ENCODE assay signal across 1 cellular context in the genomic region with DNA sequence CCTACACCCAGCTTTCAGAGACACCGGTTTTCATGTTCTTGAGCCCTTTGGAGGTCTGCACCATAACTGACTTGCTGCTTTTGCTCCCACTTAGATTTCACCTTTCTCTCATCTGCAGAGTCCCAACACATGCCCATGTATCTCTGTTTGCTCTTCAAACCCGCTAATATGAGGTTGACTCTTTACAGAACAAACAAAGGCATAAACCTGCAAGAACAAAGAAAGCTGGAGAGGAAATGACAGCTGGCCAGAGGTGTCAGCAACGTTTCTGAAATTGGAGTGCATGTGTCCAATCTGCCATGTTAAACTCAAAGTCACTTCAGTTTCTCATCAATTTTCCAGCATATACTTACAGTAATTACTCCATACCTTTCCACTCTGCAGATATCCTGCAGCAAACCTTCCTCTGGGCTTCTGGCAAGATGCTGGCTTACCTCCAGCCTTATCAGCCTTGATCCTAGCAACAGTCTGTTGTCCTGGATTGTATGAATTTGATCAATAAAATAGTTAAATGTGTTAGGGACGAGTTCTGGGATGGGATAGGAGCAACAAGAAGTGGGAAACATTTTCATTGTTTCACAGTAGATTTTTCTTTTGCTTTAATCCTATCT.
TF ChIP-seq lines count a peak whose summit lies in the region.

No MANE protein-coding gene starts in this region.

TF ChIP-seq in GM23338, 12 proteins besides CTCF, POLR2A, EP300 and RAD21:
- TF ChIP-seq, protein P1, sequence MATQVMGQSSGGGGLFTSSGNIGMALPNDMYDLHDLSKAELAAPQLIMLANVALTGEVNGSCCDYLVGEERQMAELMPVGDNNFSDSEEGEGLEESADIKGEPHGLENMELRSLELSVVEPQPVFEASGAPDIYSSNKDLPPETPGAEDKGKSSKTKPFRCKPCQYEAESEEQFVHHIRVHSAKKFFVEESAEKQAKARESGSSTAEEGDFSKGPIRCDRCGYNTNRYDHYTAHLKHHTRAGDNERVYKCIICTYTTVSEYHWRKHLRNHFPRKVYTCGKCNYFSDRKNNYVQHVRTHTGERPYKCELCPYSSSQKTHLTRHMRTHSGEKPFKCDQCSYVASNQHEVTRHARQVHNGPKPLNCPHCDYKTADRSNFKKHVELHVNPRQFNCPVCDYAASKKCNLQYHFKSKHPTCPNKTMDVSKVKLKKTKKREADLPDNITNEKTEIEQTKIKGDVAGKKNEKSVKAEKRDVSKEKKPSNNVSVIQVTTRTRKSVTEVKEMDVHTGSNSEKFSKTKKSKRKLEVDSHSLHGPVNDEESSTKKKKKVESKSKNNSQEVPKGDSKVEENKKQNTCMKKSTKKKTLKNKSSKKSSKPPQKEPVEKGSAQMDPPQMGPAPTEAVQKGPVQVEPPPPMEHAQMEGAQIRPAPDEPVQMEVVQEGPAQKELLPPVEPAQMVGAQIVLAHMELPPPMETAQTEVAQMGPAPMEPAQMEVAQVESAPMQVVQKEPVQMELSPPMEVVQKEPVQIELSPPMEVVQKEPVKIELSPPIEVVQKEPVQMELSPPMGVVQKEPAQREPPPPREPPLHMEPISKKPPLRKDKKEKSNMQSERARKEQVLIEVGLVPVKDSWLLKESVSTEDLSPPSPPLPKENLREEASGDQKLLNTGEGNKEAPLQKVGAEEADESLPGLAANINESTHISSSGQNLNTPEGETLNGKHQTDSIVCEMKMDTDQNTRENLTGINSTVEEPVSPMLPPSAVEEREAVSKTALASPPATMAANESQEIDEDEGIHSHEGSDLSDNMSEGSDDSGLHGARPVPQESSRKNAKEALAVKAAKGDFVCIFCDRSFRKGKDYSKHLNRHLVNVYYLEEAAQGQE (IDR thresholded peaks at IDR 0.05; ENCODE audit: unreplicated experiment) = no peak
- TF ChIP-seq EZH2phosphoT487 (IDR thresholded peaks at IDR 0.05; ENCODE audit: unreplicated experiment) (no peak), EZH2 (IDR thresholded peaks at IDR 0.05; ENCODE audit: low read depth, unreplicated experiment) (no peak), ZNF114 (CRISPR knock-in tag; IDR thresholded peaks at IDR 0.05) (no peak), NANOG (IDR thresholded peaks at IDR 0.05; ENCODE audit: borderline replicate concordance) (no peak), POLR2AphosphoS5 (IDR thresholded peaks at IDR 0.05; ENCODE audit: low read depth) (no peak), ZNF331 (CRISPR knock-in tag; IDR thresholded peaks at IDR 0.05; ENCODE audit: low read depth) (no peak), JUNB (IDR thresholded peaks at IDR 0.05; ENCODE audit: unreplicated experiment) (no peak), STAT1 (IDR thresholded peaks at IDR 0.05; ENCODE audit: unreplicated experiment) (no peak), CREB1 (CRISPR knock-in tag; IDR thresholded peaks at IDR 0.05; ENCODE audit: low read depth) (no peak)
- TF ChIP-seq, protein P2, sequence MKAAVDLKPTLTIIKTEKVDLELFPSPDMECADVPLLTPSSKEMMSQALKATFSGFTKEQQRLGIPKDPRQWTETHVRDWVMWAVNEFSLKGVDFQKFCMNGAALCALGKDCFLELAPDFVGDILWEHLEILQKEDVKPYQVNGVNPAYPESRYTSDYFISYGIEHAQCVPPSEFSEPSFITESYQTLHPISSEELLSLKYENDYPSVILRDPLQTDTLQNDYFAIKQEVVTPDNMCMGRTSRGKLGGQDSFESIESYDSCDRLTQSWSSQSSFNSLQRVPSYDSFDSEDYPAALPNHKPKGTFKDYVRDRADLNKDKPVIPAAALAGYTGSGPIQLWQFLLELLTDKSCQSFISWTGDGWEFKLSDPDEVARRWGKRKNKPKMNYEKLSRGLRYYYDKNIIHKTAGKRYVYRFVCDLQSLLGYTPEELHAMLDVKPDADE (IDR thresholded peaks at IDR 0.05) = no peak
- TF ChIP-seq, protein P3, sequence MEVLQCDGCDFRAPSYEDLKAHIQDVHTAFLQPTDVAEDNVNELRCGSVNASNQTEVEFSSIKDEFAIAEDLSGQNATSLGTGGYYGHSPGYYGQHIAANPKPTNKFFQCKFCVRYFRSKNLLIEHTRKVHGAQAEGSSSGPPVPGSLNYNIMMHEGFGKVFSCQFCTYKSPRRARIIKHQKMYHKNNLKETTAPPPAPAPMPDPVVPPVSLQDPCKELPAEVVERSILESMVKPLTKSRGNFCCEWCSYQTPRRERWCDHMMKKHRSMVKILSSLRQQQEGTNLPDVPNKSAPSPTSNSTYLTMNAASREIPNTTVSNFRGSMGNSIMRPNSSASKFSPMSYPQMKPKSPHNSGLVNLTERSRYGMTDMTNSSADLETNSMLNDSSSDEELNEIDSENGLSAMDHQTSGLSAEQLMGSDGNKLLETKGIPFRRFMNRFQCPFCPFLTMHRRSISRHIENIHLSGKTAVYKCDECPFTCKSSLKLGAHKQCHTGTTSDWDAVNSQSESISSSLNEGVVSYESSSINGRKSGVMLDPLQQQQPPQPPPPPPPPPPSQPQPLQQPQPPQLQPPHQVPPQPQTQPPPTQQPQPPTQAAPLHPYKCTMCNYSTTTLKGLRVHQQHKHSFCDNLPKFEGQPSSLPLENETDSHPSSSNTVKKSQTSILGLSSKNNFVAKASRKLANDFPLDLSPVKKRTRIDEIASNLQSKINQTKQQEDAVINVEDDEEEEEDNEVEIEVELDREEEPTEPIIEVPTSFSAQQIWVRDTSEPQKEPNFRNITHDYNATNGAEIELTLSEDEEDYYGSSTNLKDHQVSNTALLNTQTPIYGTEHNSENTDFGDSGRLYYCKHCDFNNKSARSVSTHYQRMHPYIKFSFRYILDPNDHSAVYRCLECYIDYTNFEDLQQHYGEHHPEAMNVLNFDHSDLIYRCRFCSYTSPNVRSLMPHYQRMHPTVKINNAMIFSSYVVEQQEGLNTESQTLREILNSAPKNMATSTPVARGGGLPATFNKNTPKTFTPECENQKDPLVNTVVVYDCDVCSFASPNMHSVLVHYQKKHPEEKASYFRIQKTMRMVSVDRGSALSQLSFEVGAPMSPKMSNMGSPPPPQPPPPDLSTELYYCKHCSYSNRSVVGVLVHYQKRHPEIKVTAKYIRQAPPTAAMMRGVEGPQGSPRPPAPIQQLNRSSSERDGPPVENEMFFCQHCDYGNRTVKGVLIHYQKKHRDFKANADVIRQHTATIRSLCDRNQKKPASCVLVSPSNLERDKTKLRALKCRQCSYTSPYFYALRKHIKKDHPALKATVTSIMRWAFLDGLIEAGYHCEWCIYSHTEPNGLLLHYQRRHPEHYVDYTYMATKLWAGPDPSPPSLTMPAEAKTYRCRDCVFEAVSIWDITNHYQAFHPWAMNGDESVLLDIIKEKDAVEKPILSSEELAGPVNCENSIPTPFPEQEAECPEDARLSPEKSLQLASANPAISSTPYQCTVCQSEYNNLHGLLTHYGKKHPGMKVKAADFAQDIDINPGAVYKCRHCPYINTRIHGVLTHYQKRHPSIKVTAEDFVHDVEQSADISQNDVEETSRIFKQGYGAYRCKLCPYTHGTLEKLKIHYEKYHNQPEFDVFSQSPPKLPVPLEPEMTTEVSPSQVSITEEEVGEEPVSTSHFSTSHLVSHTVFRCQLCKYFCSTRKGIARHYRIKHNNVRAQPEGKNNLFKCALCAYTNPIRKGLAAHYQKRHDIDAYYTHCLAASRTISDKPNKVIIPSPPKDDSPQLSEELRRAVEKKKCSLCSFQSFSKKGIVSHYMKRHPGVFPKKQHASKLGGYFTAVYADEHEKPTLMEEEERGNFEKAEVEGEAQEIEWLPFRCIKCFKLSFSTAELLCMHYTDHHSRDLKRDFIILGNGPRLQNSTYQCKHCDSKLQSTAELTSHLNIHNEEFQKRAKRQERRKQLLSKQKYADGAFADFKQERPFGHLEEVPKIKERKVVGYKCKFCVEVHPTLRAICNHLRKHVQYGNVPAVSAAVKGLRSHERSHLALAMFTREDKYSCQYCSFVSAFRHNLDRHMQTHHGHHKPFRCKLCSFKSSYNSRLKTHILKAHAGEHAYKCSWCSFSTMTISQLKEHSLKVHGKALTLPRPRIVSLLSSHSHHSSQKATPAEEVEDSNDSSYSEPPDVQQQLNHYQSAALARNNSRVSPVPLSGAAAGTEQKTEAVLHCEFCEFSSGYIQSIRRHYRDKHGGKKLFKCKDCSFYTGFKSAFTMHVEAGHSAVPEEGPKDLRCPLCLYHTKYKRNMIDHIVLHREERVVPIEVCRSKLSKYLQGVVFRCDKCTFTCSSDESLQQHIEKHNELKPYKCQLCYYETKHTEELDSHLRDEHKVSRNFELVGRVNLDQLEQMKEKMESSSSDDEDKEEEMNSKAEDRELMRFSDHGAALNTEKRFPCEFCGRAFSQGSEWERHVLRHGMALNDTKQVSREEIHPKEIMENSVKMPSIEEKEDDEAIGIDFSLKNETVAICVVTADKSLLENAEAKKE (CRISPR knock-in tag; IDR thresholded peaks at IDR 0.05) = no peak
